In the genomic region with DNA sequence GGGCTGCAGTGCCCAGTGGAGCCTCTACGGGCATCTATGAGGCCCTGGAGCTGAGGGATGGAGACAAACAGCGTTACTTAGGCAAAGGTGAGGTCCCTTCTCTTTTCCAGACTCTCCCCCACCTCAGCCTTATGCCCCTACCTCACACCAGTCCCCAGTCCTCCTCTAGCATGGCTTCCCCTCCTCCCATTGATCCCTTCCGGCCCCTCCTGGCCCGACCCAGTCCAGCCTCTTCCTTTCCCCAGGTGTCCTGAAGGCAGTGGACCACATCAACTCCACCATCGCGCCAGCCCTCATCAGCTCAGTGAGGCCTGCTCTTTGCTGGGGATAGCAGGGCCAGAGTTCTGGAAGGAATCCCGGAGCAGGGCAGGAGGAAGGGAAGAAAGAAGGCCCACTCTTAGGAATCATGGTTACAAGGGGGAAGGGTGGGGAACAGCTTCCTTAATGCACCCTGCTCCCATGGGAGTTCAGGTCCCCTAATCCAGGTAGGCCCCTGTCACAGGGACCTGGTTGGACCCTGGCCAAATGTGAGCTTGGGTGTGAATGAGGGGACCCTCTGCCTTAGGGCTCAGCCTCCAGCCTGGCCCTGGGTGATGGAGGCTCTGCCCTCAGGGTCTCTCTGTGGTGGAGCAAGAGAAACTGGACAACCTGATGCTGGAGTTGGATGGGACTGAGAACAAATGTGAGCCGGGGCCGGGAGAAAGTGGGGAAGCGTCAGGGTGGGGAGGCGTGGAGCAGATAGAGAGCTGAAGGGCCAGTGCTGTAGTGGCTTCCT, we compare ENCODE assay signal across 1 cellular context.
TF ChIP-seq lines count a peak whose summit lies in the region.

No MANE protein-coding gene starts in this region.

TF ChIP-seq in WTC11, 78 proteins besides CTCF, POLR2A, EP300 and RAD21 (continued from another document):
- TF ChIP-seq, protein P1, sequence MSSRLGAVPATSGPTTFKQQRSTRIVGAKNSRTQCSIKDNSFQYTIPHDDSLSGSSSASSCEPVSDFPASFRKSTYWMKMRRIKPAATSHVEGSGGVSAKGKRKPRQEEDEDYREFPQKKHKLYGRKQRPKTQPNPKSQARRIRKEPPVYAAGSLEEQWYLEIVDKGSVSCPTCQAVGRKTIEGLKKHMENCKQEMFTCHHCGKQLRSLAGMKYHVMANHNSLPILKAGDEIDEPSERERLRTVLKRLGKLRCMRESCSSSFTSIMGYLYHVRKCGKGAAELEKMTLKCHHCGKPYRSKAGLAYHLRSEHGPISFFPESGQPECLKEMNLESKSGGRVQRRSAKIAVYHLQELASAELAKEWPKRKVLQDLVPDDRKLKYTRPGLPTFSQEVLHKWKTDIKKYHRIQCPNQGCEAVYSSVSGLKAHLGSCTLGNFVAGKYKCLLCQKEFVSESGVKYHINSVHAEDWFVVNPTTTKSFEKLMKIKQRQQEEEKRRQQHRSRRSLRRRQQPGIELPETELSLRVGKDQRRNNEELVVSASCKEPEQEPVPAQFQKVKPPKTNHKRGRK (CRISPR knock-in tag; IDR thresholded peaks at IDR 0.05; ENCODE audit: borderline replicate concordance) = no peak
- TF ChIP-seq, protein P2, sequence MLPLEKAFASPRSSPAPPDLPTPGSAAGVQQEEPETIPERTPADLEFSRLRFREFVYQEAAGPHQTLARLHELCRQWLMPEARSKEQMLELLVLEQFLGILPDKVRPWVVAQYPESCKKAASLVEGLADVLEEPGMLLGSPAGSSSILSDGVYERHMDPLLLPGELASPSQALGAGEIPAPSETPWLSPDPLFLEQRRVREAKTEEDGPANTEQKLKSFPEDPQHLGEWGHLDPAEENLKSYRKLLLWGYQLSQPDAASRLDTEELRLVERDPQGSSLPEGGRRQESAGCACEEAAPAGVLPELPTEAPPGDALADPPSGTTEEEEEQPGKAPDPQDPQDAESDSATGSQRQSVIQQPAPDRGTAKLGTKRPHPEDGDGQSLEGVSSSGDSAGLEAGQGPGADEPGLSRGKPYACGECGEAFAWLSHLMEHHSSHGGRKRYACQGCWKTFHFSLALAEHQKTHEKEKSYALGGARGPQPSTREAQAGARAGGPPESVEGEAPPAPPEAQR (CRISPR knock-in tag; IDR thresholded peaks at IDR 0.05) = no peak
- TF ChIP-seq ELF4 (CRISPR knock-in tag; IDR thresholded peaks at IDR 0.05; ENCODE audit: low read depth) (no peak), ESRRA (CRISPR knock-in tag; IDR thresholded peaks at IDR 0.05; ENCODE audit: borderline replicate concordance) (no peak), ZNF671 (CRISPR knock-in tag; IDR thresholded peaks at IDR 0.05) (no peak), ZNF219 (CRISPR knock-in tag; IDR thresholded peaks at IDR 0.05; ENCODE audit: borderline replicate concordance) (no peak), SMAD4 (CRISPR knock-in tag; IDR thresholded peaks at IDR 0.05) (no peak)
- TF ChIP-seq, protein P3, sequence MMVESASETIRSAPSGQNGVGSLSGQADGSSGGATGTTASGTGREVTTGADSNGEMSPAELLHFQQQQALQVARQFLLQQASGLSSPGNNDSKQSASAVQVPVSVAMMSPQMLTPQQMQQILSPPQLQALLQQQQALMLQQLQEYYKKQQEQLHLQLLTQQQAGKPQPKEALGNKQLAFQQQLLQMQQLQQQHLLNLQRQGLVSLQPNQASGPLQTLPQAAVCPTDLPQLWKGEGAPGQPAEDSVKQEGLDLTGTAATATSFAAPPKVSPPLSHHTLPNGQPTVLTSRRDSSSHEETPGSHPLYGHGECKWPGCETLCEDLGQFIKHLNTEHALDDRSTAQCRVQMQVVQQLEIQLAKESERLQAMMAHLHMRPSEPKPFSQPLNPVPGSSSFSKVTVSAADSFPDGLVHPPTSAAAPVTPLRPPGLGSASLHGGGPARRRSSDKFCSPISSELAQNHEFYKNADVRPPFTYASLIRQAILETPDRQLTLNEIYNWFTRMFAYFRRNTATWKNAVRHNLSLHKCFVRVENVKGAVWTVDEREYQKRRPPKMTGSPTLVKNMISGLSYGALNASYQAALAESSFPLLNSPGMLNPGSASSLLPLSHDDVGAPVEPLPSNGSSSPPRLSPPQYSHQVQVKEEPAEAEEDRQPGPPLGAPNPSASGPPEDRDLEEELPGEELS (CRISPR knock-in tag; IDR thresholded peaks at IDR 0.05) = no peak
- TF ChIP-seq, protein P4, sequence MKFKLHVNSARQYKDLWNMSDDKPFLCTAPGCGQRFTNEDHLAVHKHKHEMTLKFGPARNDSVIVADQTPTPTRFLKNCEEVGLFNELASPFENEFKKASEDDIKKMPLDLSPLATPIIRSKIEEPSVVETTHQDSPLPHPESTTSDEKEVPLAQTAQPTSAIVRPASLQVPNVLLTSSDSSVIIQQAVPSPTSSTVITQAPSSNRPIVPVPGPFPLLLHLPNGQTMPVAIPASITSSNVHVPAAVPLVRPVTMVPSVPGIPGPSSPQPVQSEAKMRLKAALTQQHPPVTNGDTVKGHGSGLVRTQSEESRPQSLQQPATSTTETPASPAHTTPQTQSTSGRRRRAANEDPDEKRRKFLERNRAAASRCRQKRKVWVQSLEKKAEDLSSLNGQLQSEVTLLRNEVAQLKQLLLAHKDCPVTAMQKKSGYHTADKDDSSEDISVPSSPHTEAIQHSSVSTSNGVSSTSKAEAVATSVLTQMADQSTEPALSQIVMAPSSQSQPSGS (CRISPR knock-in tag; IDR thresholded peaks at IDR 0.05; ENCODE audit: borderline replicate concordance, low read depth) = no peak
- TF ChIP-seq, protein P5, sequence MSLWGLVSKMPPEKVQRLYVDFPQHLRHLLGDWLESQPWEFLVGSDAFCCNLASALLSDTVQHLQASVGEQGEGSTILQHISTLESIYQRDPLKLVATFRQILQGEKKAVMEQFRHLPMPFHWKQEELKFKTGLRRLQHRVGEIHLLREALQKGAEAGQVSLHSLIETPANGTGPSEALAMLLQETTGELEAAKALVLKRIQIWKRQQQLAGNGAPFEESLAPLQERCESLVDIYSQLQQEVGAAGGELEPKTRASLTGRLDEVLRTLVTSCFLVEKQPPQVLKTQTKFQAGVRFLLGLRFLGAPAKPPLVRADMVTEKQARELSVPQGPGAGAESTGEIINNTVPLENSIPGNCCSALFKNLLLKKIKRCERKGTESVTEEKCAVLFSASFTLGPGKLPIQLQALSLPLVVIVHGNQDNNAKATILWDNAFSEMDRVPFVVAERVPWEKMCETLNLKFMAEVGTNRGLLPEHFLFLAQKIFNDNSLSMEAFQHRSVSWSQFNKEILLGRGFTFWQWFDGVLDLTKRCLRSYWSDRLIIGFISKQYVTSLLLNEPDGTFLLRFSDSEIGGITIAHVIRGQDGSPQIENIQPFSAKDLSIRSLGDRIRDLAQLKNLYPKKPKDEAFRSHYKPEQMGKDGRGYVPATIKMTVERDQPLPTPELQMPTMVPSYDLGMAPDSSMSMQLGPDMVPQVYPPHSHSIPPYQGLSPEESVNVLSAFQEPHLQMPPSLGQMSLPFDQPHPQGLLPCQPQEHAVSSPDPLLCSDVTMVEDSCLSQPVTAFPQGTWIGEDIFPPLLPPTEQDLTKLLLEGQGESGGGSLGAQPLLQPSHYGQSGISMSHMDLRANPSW (CRISPR knock-in tag; conservative IDR thresholded peaks at IDR 0.05; ENCODE audit: low read depth) = no peak
